Comparison of ENCODE assay signal across 8 cellular contexts in genomic region chr7:22854158-22855048, GRCh38. TPM values are rescaled to one million over a fixed set of nuclear protein-coding genes. Genes with fewer than 3 reads are reported as not detected.
A peak's percentile ranks its signal among the peaks of the same experiment; 100 is the strongest.
DNase-seq lines count a peak whose midpoint lies in the region; ATAC-seq and TF ChIP-seq lines count a peak whose summit lies in the region.

No MANE protein-coding gene starts in this region.

- H3K27me3 ChIP-seq in HL-60 (ENCODE audit: insufficient read depth, poor library complexity, severe bottlenecking) (no peaks in the 10 kb centered on the region), gastroesophageal sphincter (no peaks in the 10 kb centered on the region), testis (no peaks in the 10 kb centered on the region)

- TF ChIP-seq POLR2A in gastroesophageal sphincter (IDR thresholded peaks at IDR 0.05): peak; percentile 78 to 84
- TF ChIP-seq POLR2A in testis (IDR thresholded peaks at IDR 0.05): no peak

- H3K9me3 ChIP-seq in gastroesophageal sphincter (no peaks in the 10 kb centered on the region), testis (no peaks in the 10 kb centered on the region)

- ATAC-seq in GM19468 (IDR thresholded peaks at IDR 0.05; ENCODE audit: extremely low read depth, unreplicated experiment): peak; percentile 84
- peak; percentile 88 for ATAC-seq in gastroesophageal sphincter
- peak; percentile 90 for ATAC-seq in omental fat pad (ENCODE audit: low FRiP score)

- 0 to 8% methylated on average over 6 to 15 of the region's 76 CpGs for WGBS in gastroesophageal sphincter (ENCODE audit: low coverage in 1 of 2), 2 donors
- WGBS in testis, 2 donors: 1 to 12% methylated on average over 34 to 73 of the region's 76 CpGs

- TF ChIP-seq EP300 in gastroesophageal sphincter (IDR thresholded peaks at IDR 0.05): no peak

- H3K27ac ChIP-seq in HL-60 (replicated peaks) (peak overlapping the region; percentile 92), gastroesophageal sphincter (peak overlapping the region; percentile 84 to 98 (median 96)), testis (peak overlapping the region; percentile 87 to 90)

- H3K4me1 ChIP-seq in gastroesophageal sphincter (peaks cover 0 to 61% (median 18%) of the 10 kb centered on the region in 3 donors), testis (peaks cover 3% of the 10 kb centered on the region)

- H3K36me3 ChIP-seq in gastroesophageal sphincter (peaks cover 0 to 12% of the 10 kb centered on the region in 2 donors), testis (ENCODE audit: low read depth, missing control alignments) (no peaks in the 10 kb centered on the region)

- intact Hi-C loops in testis (cut with DNase I; ENCODE audit: low total_unique reads): no loop called here

- H3K4me3 ChIP-seq in HL-60 (replicated peaks; ENCODE audit: insufficient read depth, low read length) (peak overlapping the region; percentile 72), gastroesophageal sphincter (peak overlapping the region; percentile 57 to 77), testis (peak overlapping the region; percentile 74 to 78)

- TF ChIP-seq CTCF in HL-60 (IDR thresholded peaks at IDR 0.05; ENCODE audit: insufficient read depth, low read length): no peak
- TF ChIP-seq CTCF in gastroesophageal sphincter (IDR thresholded peaks at IDR 0.05): peak in 3 of 4 experiments; percentile 1 to 48 (median 42)
- peak in 2 of 3 donors; percentile 4 to 10 for TF ChIP-seq CTCF in omental fat pad (IDR thresholded peaks at IDR 0.05)
- TF ChIP-seq CTCF in testis (IDR thresholded peaks at IDR 0.05): peak in 2 of 3 experiments; percentile 7 to 11

- DNase-seq in DMS 273 (lab: John Stamatoyannopoulos, UW; ENCODE audit: unreplicated experiment) (peak; percentile 98), HL-60 (ENCODE audit: low read depth in 1 of 2, low spot score in 1 of 2) (peak; percentile 76 to 85), RKO (ENCODE audit: low spot score) (peak; percentile 83), activated gamma-delta T cell treated with Interleukin-2 at 50 U/mL for 16 hours (peak; percentile 71), omental fat pad (ENCODE audit: low spot score) (peak; percentile 78), testis (peak; percentile 87)

RNA-seq across cellular contexts. Expression of gene TOMM7, which starts 31.8 kb away (rescaled TPM):
- total RNA-seq in gastroesophageal sphincter (100 to 1,000 TPM; 121 to 340 (median 231) TPM), omental fat pad (100 to 1,000 TPM; 139 to 212 (median 163) TPM), testis (100 to 1,000 TPM in 1 of 2 donors, 10 to 100 TPM in 1; 87.7 to 141 TPM)
- 499 TPM for polyA plus RNA-seq in testis (ENCODE audit: insufficient read depth, low read depth, low replicate concordance)

Comparison
In these comparisons a context has a peak if more than half of its experiments do, and no peak if none do; other contexts are left out.
1. Peak in every context shown above with its lines: DNase-seq, ATAC-seq, H3K4me3 ChIP-seq and H3K27ac ChIP-seq.